Comparison of ENCODE assay signal across 9 cellular contexts in the genomic region with DNA sequence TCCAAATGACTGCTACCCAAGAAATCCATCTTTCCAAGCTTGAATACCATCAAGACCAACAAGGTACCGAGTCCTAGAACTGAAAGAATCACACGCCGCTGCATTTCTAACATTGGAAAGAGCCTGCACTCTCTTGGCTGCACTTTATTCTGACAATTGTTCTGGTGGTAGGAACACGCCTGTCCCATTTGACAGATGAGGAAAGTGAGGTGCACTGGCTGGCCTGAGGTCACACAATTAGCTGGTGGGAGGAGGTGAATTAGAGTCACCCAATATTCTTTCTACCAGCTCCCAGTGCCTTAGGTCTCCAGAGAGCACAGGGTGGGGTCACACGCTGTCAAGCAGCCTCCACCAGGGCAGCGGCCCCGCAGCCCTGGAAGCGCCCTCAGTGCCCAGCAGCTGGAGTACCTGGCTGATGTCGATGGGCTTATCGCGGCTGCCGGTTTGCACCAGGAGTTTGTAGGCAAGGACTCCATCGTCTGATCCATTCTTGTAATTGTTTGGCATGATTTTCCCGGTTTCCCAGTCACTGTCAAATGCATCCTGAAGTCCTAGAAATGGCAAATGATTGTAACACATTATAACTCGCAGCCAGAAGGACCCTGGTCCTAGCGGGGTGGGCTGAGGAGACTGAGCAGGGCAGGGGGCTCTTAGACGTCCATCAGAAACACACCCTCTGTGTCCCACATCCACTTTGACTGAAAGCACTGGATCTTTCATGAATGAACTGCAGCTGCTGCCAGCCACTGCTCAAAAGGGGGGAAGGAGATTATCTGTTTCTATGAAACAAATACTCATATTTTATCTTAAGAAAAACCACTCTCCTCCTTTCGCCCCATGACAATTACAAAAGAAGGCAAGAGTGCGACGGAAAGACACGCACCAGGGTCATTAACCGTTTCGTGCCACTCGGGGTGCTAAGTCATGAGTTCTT. TPM values are rescaled to one million over a fixed set of nuclear protein-coding genes. Genes with fewer than 3 reads are reported as not detected.
DNase-seq lines count a peak whose midpoint lies in the region; ATAC-seq, FAIRE-seq and TF ChIP-seq lines count a peak whose summit lies in the region.
"Had no signal": no experiment of that assay in that cellular context is flagged by ENCODE, and none has a peak within 500 bp of the region (broad histone marks: within the 10 kb centered on the region; RNA-seq: fewer than 3 reads in every experiment).

No MANE protein-coding gene starts in this region.

- H3K9me3 Mint-ChIP-seq in naive B cell = no peaks in the 10 kb centered on the region

- H3K27me3 Mint-ChIP-seq in naive B cell = peaks cover 44 to 63% (median 61%) of the 10 kb centered on the region in 3 donors

- peak overlapping the region; percentile 50; the same call in 1 of the 2 replicates for H3K4me3 ChIP-seq in BLaER1
- peak overlapping the region; percentile 45; the same call in 1 of the 2 replicates for H3K4me3 ChIP-seq in GM12878

- H3K4me3 Mint-ChIP-seq in naive B cell = peak overlapping the region; percentile 65 to 89 (median 80)

- in situ Hi-C loops in GM12878 (cut with MboI) = no loop called here

- SMC1A ChIA-PET in GM12878 (lab: Charles Lee; ENCODE audit: uncharacterized antibody, unreplicated experiment) = interaction anchor here (0.6 to 2.8 kb wide), 11 partner anchors 8 to 80 kb away, joined by 3 to 12 read pairs (median 6); no protein-coding TSS in a partner anchor

- H3K9ac ChIP-seq in BLaER1 (peak overlapping the region; percentile 36; the same call in 1 of the 2 replicates), GM12878 (ENCODE audit: control insufficient read depth, insufficient read depth, low read length) (peak overlapping the region; percentile 50)
- H3K9ac ChIP-seq: parathyroid adenoma had no signal

- TF ChIP-seq POLR2A in GM12878 (IDR thresholded peaks at IDR 0.05; ENCODE audit: low read depth, low read length) (no peak), H54 (IDR thresholded peaks at IDR 0.05; ENCODE audit: low read depth, low read length) (no peak)

- TSS peak; percentile 48 for BruUV-seq in GM12878 (replicated peaks; lab: Mats Ljungman, UMichigan)

- H3K27me3 ChIP-seq in BLaER1 (no peaks in the 10 kb centered on the region), GM12878 (replicated peaks in 1 of 2; ENCODE audit: control insufficient read depth in 2 of 2, insufficient read depth in 2 of 2, low read length in 1 of 2) (no peaks in the 10 kb centered on the region)

- peak overlapping the region; percentile 55; the same call in 1 of the 2 replicates for H2AFZ ChIP-seq in GM12878 (ENCODE audit: control insufficient read depth, low read depth, low read length)
- H2AFZ ChIP-seq: parathyroid adenoma had no signal

- H3K36me3 Mint-ChIP-seq in naive B cell = no peaks in the 10 kb centered on the region

- no peak for TF ChIP-seq RAD21 in GM12878 (IDR thresholded peaks at IDR 0.05; ENCODE audit: insufficient read depth, low read depth, low read length)

- H4K20me1 ChIP-seq in BLaER1 (peaks cover 61% of the 10 kb centered on the region), GM12878 (ENCODE audit: control insufficient read depth, insufficient read depth) (0 out of 2 replicates have a peak, but pooled peaks cover 2% of the 10 kb centered on the region)

- peaks cover 19 to 31% (median 25%) of the 10 kb centered on the region in 3 donors for H3K4me1 Mint-ChIP-seq in naive B cell

- WGBS in GM12878 (ENCODE audit: insufficient coverage, insufficient replicate concordance, low lambda C conversion rate, missing lambda C conversion rate) = 86% methylated on average over 24 of the region's 24 CpGs

- peak overlapping the region in 4 of 6 donors; percentile 4 to 89 (median 46) for H3K27ac Mint-ChIP-seq in naive B cell

- POLR2A ChIA-PET in GM12878 (lab: Charles Lee) = interaction anchor here (0.6 to 2.1 kb wide), 6 partner anchors 17 to 49 kb away, joined by 3 to 9 read pairs (median 3); no protein-coding TSS in a partner anchor

- H3K4me2 ChIP-seq in BLaER1 (peak overlapping the region; percentile 88), GM12878 (ENCODE audit: control insufficient read depth, insufficient read depth) (peak overlapping the region; percentile 88)

- H3K79me2 ChIP-seq in GM12878 (ENCODE audit: control insufficient read depth, insufficient read depth, low read length) = peaks cover 3% of the 10 kb centered on the region; the same call in 1 of the 2 replicates
- H3K79me2 ChIP-seq: parathyroid adenoma had no signal

- no peak; a peak in 1 of 4 replicates for TF ChIP-seq EP300 in GM12878 (IDR thresholded peaks at IDR 0.05; ENCODE audit: borderline replicate concordance in 1 of 2, control insufficient read depth in 1 of 2, low read depth in 2 of 2, low read length in 2 of 2)

- peaks cover 77% of the 10 kb centered on the region for H3K36me3 ChIP-seq in BLaER1
- H3K36me3 ChIP-seq in GM12878 (ENCODE audit: control insufficient read depth in 2 of 2, insufficient read depth in 2 of 2, low read length in 1 of 2) = peaks cover 2 to 5% of the 10 kb centered on the region in 2 experiments; a peak in 3 of 4 replicates

- peak; percentile 6 for ATAC-seq in HG02973 (IDR thresholded peaks at IDR 0.05; ENCODE audit: unreplicated experiment)
- no peak for ATAC-seq in GM12878
- no peak for ATAC-seq in naive B cell (ENCODE audit: low read depth in 2 of 2)

- intact Hi-C loops in GM12878 (cut with micrococcal nuclease; ENCODE audit: unreplicated experiment) = loop anchor here (1.0 kb wide), 1 partner anchor 45 kb away; no protein-coding TSS in a partner anchor

- H3K27ac ChIP-seq in BLaER1 = peak overlapping the region; percentile 75
- peak overlapping the region; percentile 73 for H3K27ac ChIP-seq in GM12878 (ENCODE audit: control insufficient read depth, insufficient read depth)
- H3K27ac ChIP-seq: parathyroid adenoma had no signal

- H3K9me3 ChIP-seq in BLaER1 = no peaks in the 10 kb centered on the region
- H3K9me3 ChIP-seq in GM12878 (replicated peaks; ENCODE audit: control insufficient read depth, insufficient read depth, low read length) = no peaks in the 10 kb centered on the region

- no peak for DNase-seq in GM12878 (ENCODE audit: low read depth, low spot score)
- no peak for DNase-seq in naive B cell
- DNase-seq in EL = no peak
- DNase-seq in occipital lobe (lab: John Stamatoyannopoulos, UW) = no peak
- no peak for DNase-seq in kidney tubule cell (ENCODE audit: low spot score)
- DNase-seq in H54 (ENCODE audit: insufficient read length, low spot score) = no peak

- RAD21 ChIA-PET in GM12878 (lab: Charles Lee; ENCODE audit: unreplicated experiment) = interaction anchor here (0.6 to 2.1 kb wide), 10 partner anchors 14 to 756 kb away, joined by 3 to 14 read pairs (median 10); no protein-coding TSS in a partner anchor

- FAIRE-seq in GM12878 (lab: Jason Lieb, UNC) = no peak
- FAIRE-seq in H54 (lab: Jason Lieb, UNC) = no peak

- TF ChIP-seq CTCF in GM12878 (IDR thresholded peaks at IDR 0.05 in 2 of 3, conservative IDR thresholded peaks at IDR 0.05 in 1 of 3; ENCODE audit: control insufficient read depth in 2 of 3, extremely low read depth in 1 of 3, insufficient read depth in 1 of 3, low read depth in 3 of 3, low read length in 3 of 3) = no peak

- H3K4me1 ChIP-seq in BLaER1 = peaks cover 51% of the 10 kb centered on the region
- H3K4me1 ChIP-seq in GM12878 (ENCODE audit: control insufficient read depth, insufficient read depth, low read length) = peaks cover 31% of the 10 kb centered on the region
- H3K4me1 ChIP-seq: parathyroid adenoma had no signal

- CTCF ChIA-PET in GM12878 (lab: Yijun Ruan, JAX) = interaction anchor here (1.0 kb wide), 1 partner anchor 21 kb away, joined by 4 read pairs; no protein-coding TSS in a partner anchor

TF ChIP-seq in GM12878, 131 proteins besides CTCF, POLR2A, EP300 and RAD21 (continues in another document):
- TF ChIP-seq PBX3 (IDR thresholded peaks at IDR 0.05; ENCODE audit: insufficient replicate concordance, low read depth, low read length) (no peak), NR2C2 (IDR thresholded peaks at IDR 0.05; ENCODE audit: borderline replicate concordance, control insufficient read depth, insufficient read length, low read depth) (no peak), NR2C1 (IDR thresholded peaks at IDR 0.05) (no peak), NR2F1 (conservative IDR thresholded peaks at IDR 0.05) (no peak), FOS (IDR thresholded peaks at IDR 0.05; ENCODE audit: borderline replicate concordance, extremely low read depth, insufficient read length) (no peak), SP1 (IDR thresholded peaks at IDR 0.05; ENCODE audit: low read depth, low read length) (no peak), YY1 (IDR thresholded peaks at IDR 0.05; ENCODE audit: low read depth, low read length) (no peak), MEF2A (IDR thresholded peaks at IDR 0.05; ENCODE audit: insufficient read depth, low read depth, low read length) (no peak), IRF4 (IDR thresholded peaks at IDR 0.05; ENCODE audit: low read depth, low read length) (no peak)

RNA-seq across cellular contexts. Expression of gene PTCH1, which starts 55.1 kb away (rescaled TPM):
- total RNA-seq in GM12878 (2013; cell fraction: nucleolus; rRNA removed) = 8.2 and 14.4 TPM in 2 replicates
- 1.7 and 2.9 TPM in 2 replicates for total RNA-seq in GM12878 (2014; rRNA removed)
- 0.92 and 1.5 TPM in 2 replicates for total RNA-seq in GM12878 (2014; rRNA removed; fragmentation: Illumina TruSeq; extraction: Trizol)
- 4.0 and 5.7 TPM in 2 replicates for total RNA-seq in GM12878 (2021)
- 3.3 TPM for polyA plus RNA-seq in GM12878 (2011; ENCODE audit: low read depth)
- polyA plus RNA-seq in GM12878 (2011; rRNA removed) = 4.8 and 6.1 TPM in 2 replicates
- 4.7 and 10.5 TPM in 2 replicates for polyA plus RNA-seq in GM12878 (2011; cell fraction: cytosol; rRNA removed)
- 19.4 TPM in 2 replicates for polyA plus RNA-seq in GM12878 (2011; cell fraction: nucleus; rRNA removed)
- polyA plus RNA-seq in GM12878 (2012) = 4.5 and 5.3 TPM in 2 replicates
- 2.8 and 3.0 TPM in 2 replicates for polyA plus RNA-seq in GM12878 (2014; fragmentation: Illumina TruSeq; extraction: Trizol)
- polyA plus RNA-seq in GM12878 (2014; fragmentation: Nextera tagmentation; extraction: Ambion mirVana) = under 1 TPM; 0.16 to 0.48 TPM
- 2.5 and 3.2 TPM in 2 replicates for polyA plus RNA-seq in GM12878 (2014; rRNA removed)
- 1 to 10 TPM; 2.3 TPM for polyA plus RNA-seq in GM12878 (2016; fragmentation: Nextera tagmentation; extraction: Ambion mirVana)
- 17.5 and 21.4 TPM in 2 replicates for polyA minus RNA-seq in GM12878 (2011; rRNA and poly(A)+ RNA removed)
- polyA minus RNA-seq in GM12878 (2011; cell fraction: cytosol; rRNA and poly(A)+ RNA removed) = 9.3 and 12.0 TPM in 2 replicates
- 21.4 and 38.0 TPM in 2 replicates for polyA minus RNA-seq in GM12878 (2011; cell fraction: nucleus; rRNA and poly(A)+ RNA removed)
- polyA plus RNA-seq in naive B cell (ENCODE audit: low read depth in 6 of 6) = 1 to 10 TPM in 5 of 6 donors, under 1 TPM in 1; 0.21 to 8.3 (median 2.4) TPM
- total RNA-seq in occipital lobe = 8.3 TPM
